Comparison of ENCODE assay signal across 28 cellular contexts in genomic region chr1:246537887-246538286, GRCh38. TPM values are rescaled to one million over a fixed set of nuclear protein-coding genes. Genes with fewer than 3 reads are reported as not detected.
DNase-seq lines count a peak whose midpoint lies in the region; ATAC-seq and TF ChIP-seq lines count a peak whose summit lies in the region.
"Had no signal": no experiment of that assay in that cellular context is flagged by ENCODE, and none has a peak within 500 bp of the region (broad histone marks: within the 10 kb centered on the region; RNA-seq: fewer than 3 reads in every experiment).

No MANE protein-coding gene starts in this region.

- H2AFZ ChIP-seq in PC-3 (ENCODE audit: low read length), result no peak overlapping the region

- DNase-seq in COLO668 (lab: John Stamatoyannopoulos, UW; ENCODE audit: unreplicated experiment), result peak; percentile 23
- peak; percentile 89 for DNase-seq in NCI-H146 (lab: John Stamatoyannopoulos, UW)
- peak; percentile 12 for DNase-seq in PC-3
- DNase-seq in mucosa of descending colon, result peak in 1 of 3 donors; percentile 69
- no peak for DNase-seq in AG08396 (ENCODE audit: low spot score)
- DNase-seq in stimulated activated CD8-positive, alpha-beta memory T cell treated with anti-CD3 and anti-CD28 coated beads, Interleukin-4, amount 100 ng/mL, for 48 hours, result no peak
- no peak for DNase-seq in NCI-H446 treated with DMSO at 0.1 percent for 48 hours (lab: John Stamatoyannopoulos, UW)
- DNase-seq in activated T-cell treated with anti-CD3 and anti-CD28 coated beads, Interleukin-2, amount 50 U/mL, for 1 hour, result no peak
- DNase-seq: activated CD4-positive, alpha-beta memory T cell treated with anti-CD3 and anti-CD28 coated beads, Interleukin-2, amount 10 ng/mL, durations not matched to agents 7 days and 5 days; activated effector memory CD4-positive, alpha-beta T cell treated with anti-CD3 and anti-CD28 coated beads, Interleukin-2, amount 50 U/mL, for 16 hours; activated T-cell treated with anti-CD3 and anti-CD28 coated beads for 4 hours; C1 segment of cervical spinal cord; cerebellar nuclear complex; foreskin fibroblast; hippocampal formation; immature natural killer cell; left ventricle myocardium inferior; NCI-H1105; NCI-H2171 treated with DMSO at 0.1 percent for 48 hours; pancreas; right cardiac atrium; SHP77 treated with DMSO at 0.1 percent for 48 hours; stimulated activated CD4-positive, alpha-beta T cell treated with anti-CD3 and anti-CD28 coated beads, Interleukin-12 subunit alpha, Interleukin-12 subunit beta, amount 100 ng/mL, for 4 hours; stimulated activated CD4-positive, alpha-beta T cell treated with anti-CD3 and anti-CD28 coated beads, Interleukin-4, amount 100 ng/mL, for 4 hours; stimulated activated naive CD8-positive, alpha-beta T cell treated with anti-CD3 and anti-CD28 coated beads, Interleukin-15, Interleukin-2, amounts not matched to agents 100 U/mL and 50 U/mL, for 24 hours; T-cell had no signal

- CTCF ChIA-PET in PC-3 (lab: Charles Lee), result no interaction called here

- H3K36me3 ChIP-seq in PC-3 (ENCODE audit: low read depth, low read length), result peaks cover 23% of the 10 kb centered on the region
- no peaks in the 10 kb centered on the region for H3K36me3 ChIP-seq in mucosa of descending colon (ENCODE audit: low read depth)

- H3K27ac ChIP-seq in PC-3 (ENCODE audit: low read length), result no peak overlapping the region
- H3K27ac ChIP-seq: left ventricle myocardium inferior, pancreas had no signal

- TF ChIP-seq CTCF in PC-3 (conservative IDR thresholded peaks at IDR 0.05; ENCODE audit: low read depth, low read length) (no peak), mucosa of descending colon (IDR thresholded peaks at IDR 0.05) (no peak)

- intact Hi-C loops in PC-3 (cut with micrococcal nuclease), result no loop called here
- intact Hi-C loops in mucosa of descending colon (cut with DNase I, micrococcal nuclease), result no loop called here

- H3K79me2 ChIP-seq in PC-3 (ENCODE audit: low read length), result no peaks in the 10 kb centered on the region

- POLR2A ChIA-PET in PC-3 (lab: Charles Lee; ENCODE audit: unreplicated experiment), result no interaction called here

- no peak overlapping the region for H3K9ac ChIP-seq in PC-3 (ENCODE audit: low read length)

- H3K4me1 ChIP-seq in PC-3 (ENCODE audit: insufficient read depth, low read length) (no peaks in the 10 kb centered on the region), mucosa of descending colon (ENCODE audit: low read depth) (no peaks in the 10 kb centered on the region)
- H3K4me1 ChIP-seq: left ventricle myocardium inferior, pancreas had no signal

- no peak overlapping the region for H3K4me2 ChIP-seq in PC-3 (ENCODE audit: low read length)

- no TSS peak for BruUV-seq in PC-3 (replicated peaks; lab: Mats Ljungman, UMichigan)

- H3K9me3 ChIP-seq in PC-3 (ENCODE audit: low read length), result no peaks in the 10 kb centered on the region
- no peaks in the 10 kb centered on the region for H3K9me3 ChIP-seq in mucosa of descending colon
- H3K9me3 ChIP-seq: left ventricle myocardium inferior, pancreas had no signal

- ATAC-seq in PC-3, result peak; percentile 74
- ATAC-seq in mucosa of descending colon, result peak; percentile 99
- ATAC-seq: activated CD4-positive, CD25-positive, alpha-beta regulatory T cell treated with anti-CD3 and anti-CD28 coated beads, Interleukin-2, amount 50 U/mL, for 24 hours; Panc1; pancreas; right cardiac atrium; stimulated activated naive CD8-positive, alpha-beta T cell treated with anti-CD3 and anti-CD28 coated beads, Interleukin-15, Interleukin-2, amounts not matched to agents 100 U/mL and 50 U/mL, for 24 hours; T-cell had no signal

- H3F3A ChIP-seq in PC-3 (ENCODE audit: low read length, unreplicated experiment), result no peaks in the 10 kb centered on the region

- H3K4me3 ChIP-seq in PC-3 (ENCODE audit: low read length) (no peak overlapping the region), mucosa of descending colon (no peak overlapping the region)
- H3K4me3 ChIP-seq: left ventricle myocardium inferior, pancreas had no signal

- no peaks in the 10 kb centered on the region for H3K27me3 ChIP-seq in PC-3 (ENCODE audit: low read length)
- H3K27me3 ChIP-seq: pancreas had no signal

- H3K9me2 ChIP-seq in PC-3 (replicated peaks; ENCODE audit: low read length), result no peaks in the 10 kb centered on the region

- no peaks in the 10 kb centered on the region for H4K20me1 ChIP-seq in PC-3 (ENCODE audit: low read length)

RNA-seq across cellular contexts. Expression of gene TFB2M, which starts 28.2 kb away (rescaled TPM):
- total RNA-seq in PC-3 (2014; rRNA removed) (30.7 and 47.0 TPM in 2 replicates), mucosa of descending colon (10 to 100 TPM; 10.3 to 12.9 (median 10.5) TPM)

RNA-seq across cellular contexts. Expression of gene CNST, which starts 28.4 kb away (rescaled TPM):
- total RNA-seq in PC-3 (2014; rRNA removed), result 13.5 and 15.0 TPM in 2 replicates
- total RNA-seq in mucosa of descending colon, result 10 to 100 TPM; 31.6 to 47.7 (median 44.6) TPM

RNA-seq across cellular contexts. Expression of gene SMYD3, which starts 30.8 kb away (rescaled TPM):
- total RNA-seq in PC-3 (2014; rRNA removed), result 33.0 and 40.3 TPM in 2 replicates
- total RNA-seq in mucosa of descending colon, result 10 to 100 TPM; 16.3 to 18.0 (median 16.4) TPM

Comparison
In these comparisons a context has a peak if more than half of its experiments do, and no peak if none do; other contexts are left out.
1. DNase-seq: peak in COLO668 (single experiment), NCI-H146 (single experiment) and PC-3 (single experiment); none in AG08396 (single experiment), stimulated activated CD8-positive, alpha-beta memory T cell treated with anti-CD3 and anti-CD28 coated beads, Interleukin-4, amount 100 ng/mL, for 48 hours (single experiment), NCI-H446 treated with DMSO at 0.1 percent for 48 hours (single experiment) and activated T-cell treated with anti-CD3 and anti-CD28 coated beads, Interleukin-2, amount 50 U/mL, for 1 hour (single experiment).